8 cellular contexts compared by ENCODE assay signal in genomic region chr10:132446661-132447445, GRCh38. TPM values are rescaled to one million over a fixed set of nuclear protein-coding genes. Genes with fewer than 3 reads are reported as not detected.
DNase-seq lines count a peak whose midpoint lies in the region; ATAC-seq, FAIRE-seq and TF ChIP-seq lines count a peak whose summit lies in the region.

No MANE protein-coding gene starts in this region.

- no peak for TF ChIP-seq POLR2A in H1 (IDR thresholded peaks at IDR 0.05; ENCODE audit: control extremely low read depth in 1 of 2, low read depth in 2 of 2, low read length in 2 of 2)

- H3F3A ChIP-seq in GM23338 (replicated peaks; ENCODE audit: low read depth), result 0 out of 2 replicates have a peak, but pooled peaks cover 8% of the 10 kb centered on the region

- no TSS peak for BruUV-seq in Calu3 (replicated peaks; lab: Mats Ljungman, UMichigan)

- peak; percentile 3; the same call in 1 of the 3 replicates for ATAC-seq in GM23338
- no peak for ATAC-seq in HG03565 (IDR thresholded peaks at IDR 0.05; ENCODE audit: unreplicated experiment)

- H3K9me3 ChIP-seq in H1 (ENCODE audit: insufficient read depth in 2 of 2, low read depth in 1 of 2, low read length in 1 of 2) (no peaks in the 10 kb centered on the region), neutrophil (no peaks in the 10 kb centered on the region)

- no peaks in the 10 kb centered on the region for H4K20me1 ChIP-seq in GM23338 (replicated peaks; ENCODE audit: insufficient read depth)
- peaks cover 0 to 2% of the 10 kb centered on the region in 2 experiments for H4K20me1 ChIP-seq in H1 (replicated peaks in 1 of 2; ENCODE audit: control insufficient read depth in 1 of 2, insufficient read depth in 2 of 2, low read length in 2 of 2)

- POLR2A ChIA-PET in H1 (lab: Charles Lee; ENCODE audit: partially characterized antibody), result interaction anchor here (0.8 to 1.7 kb wide), 6 partner anchors 13 to 42 kb away, joined by 3 to 8 read pairs (median 4); no protein-coding TSS in a partner anchor

- H3K27ac ChIP-seq in GM23338 (ENCODE audit: low read depth) (no peak overlapping the region), H1 (ENCODE audit: low read depth, low read length) (no peak overlapping the region; the same call in 1 of the 2 replicates), neutrophil (peak overlapping the region; percentile 73), urinary bladder (ENCODE audit: low read depth) (peak overlapping the region; percentile 96)

- no peak for FAIRE-seq in H1 (lab: Jason Lieb, UNC)

- peak overlapping the region; percentile 97; the same call in 1 of the 2 replicates for H2BK12ac ChIP-seq in H1 (ENCODE audit: low read depth, low read length)

- peaks cover 3% of the 10 kb centered on the region for H3K9me3 Mint-ChIP-seq in Calu3 (ENCODE audit: low read depth, unreplicated experiment)
- no peaks in the 10 kb centered on the region; the same call in 2 of the 3 replicates for H3K9me3 Mint-ChIP-seq in GM23338

- H3K4me3 ChIP-seq in GM23338 (no peak overlapping the region), H1 (ENCODE audit: extremely low read depth in 1 of 4, insufficient read depth in 2 of 4, low read depth in 3 of 4, low read length in 4 of 4) (no peak overlapping the region), neutrophil (ENCODE audit: low read depth in 1 of 2, low read length in 1 of 2) (peak overlapping the region; percentile 16 to 47), urinary bladder (ENCODE audit: low read depth, low read length) (no peak overlapping the region)

- peak overlapping the region; percentile 27; the same call in 1 of the 2 replicates for H2AK5ac ChIP-seq in H1 (ENCODE audit: low read depth, low read length)

- H2BK120ac ChIP-seq in H1 (replicated peaks; ENCODE audit: low read depth, low read length), result no peak overlapping the region

- H3K9ac ChIP-seq in H1 (replicated peaks in 1 of 4; ENCODE audit: extremely low read depth in 1 of 4, low read depth in 3 of 4, low read length in 3 of 4), result no peak overlapping the region

- no peak overlapping the region for H3K4me3 Mint-ChIP-seq in Calu3 (ENCODE audit: low read depth, unreplicated experiment)
- no peak overlapping the region for H3K4me3 Mint-ChIP-seq in GM23338

- intact Hi-C loops in Calu3 (cut with micrococcal nuclease; ENCODE audit: unreplicated experiment), result loop anchor here (2.0 kb wide), 1 partner anchor 26 kb away; no protein-coding TSS in a partner anchor

- H2BK20ac ChIP-seq in H1 (ENCODE audit: low read length), result peak overlapping the region; percentile 86; the same call in 1 of the 2 replicates

- DNase-seq in Calu3, result peak; percentile 80
- no peak for DNase-seq in GM23338 (ENCODE audit: low spot score)
- DNase-seq in NCI-H2107 (lab: John Stamatoyannopoulos, UW), result peak; percentile 50
- peak; percentile 88 for DNase-seq in activated CD4-positive, alpha-beta T cell treated with anti-CD3 and anti-CD28 coated beads for 48 hours
- no peak for DNase-seq in H1 (ENCODE audit: low read depth in 1 of 2, low spot score in 2 of 2)

- H3K79me2 ChIP-seq in GM23338 (replicated peaks; ENCODE audit: insufficient read depth) (no peaks in the 10 kb centered on the region), H1 (ENCODE audit: control insufficient read depth in 1 of 2, insufficient read depth in 2 of 2, low read length in 2 of 2) (no peaks in the 10 kb centered on the region)

- H3K4me2 ChIP-seq in GM23338 (peak overlapping the region; percentile 20; the same call in 1 of the 2 replicates), H1 (ENCODE audit: insufficient read depth in 1 of 2, low read depth in 2 of 2, low read length in 2 of 2) (no peak overlapping the region)

- 77% methylated on average over 8 of the region's 17 CpGs; no CpG with 5 or more reads in 1 of the 2 experiments for WGBS in H1 (ENCODE audit: extremely low coverage in 1 of 2, insufficient coverage in 1 of 2, insufficient read length in 1 of 2, insufficient replicate concordance in 2 of 2, low coverage in 1 of 2, low lambda C conversion rate in 2 of 2, missing lambda C conversion rate in 1 of 2), 2 experiments
- 55% methylated on average over 17 of the region's 17 CpGs for WGBS in urinary bladder

- H3K36me3 ChIP-seq in GM23338 (ENCODE audit: insufficient read depth), result no peaks in the 10 kb centered on the region
- no peaks in the 10 kb centered on the region for H3K36me3 ChIP-seq in H1 (ENCODE audit: control insufficient read depth in 2 of 4, insufficient read depth in 4 of 4, low read length in 3 of 4)
- H3K36me3 ChIP-seq in neutrophil, result no peaks in the 10 kb centered on the region
- no peaks in the 10 kb centered on the region for H3K36me3 ChIP-seq in urinary bladder (ENCODE audit: insufficient read depth)

- TF ChIP-seq EP300 in H1 (IDR thresholded peaks at IDR 0.05; ENCODE audit: borderline replicate concordance in 1 of 2, low read depth in 2 of 2, low read length in 2 of 2), result no peak

- TF ChIP-seq CTCF in Calu3 (IDR thresholded peaks at IDR 0.05; ENCODE audit: unreplicated experiment) (peak; percentile 58), GM23338 (conservative IDR thresholded peaks at IDR 0.05; ENCODE audit: low read depth in 2 of 2) (peak in 1 of 2 experiments; percentile 16; a peak in 1 of 4 replicates), H1 (IDR thresholded peaks at IDR 0.05; ENCODE audit: control extremely low read depth in 1 of 3, insufficient read depth in 1 of 3, low read depth in 1 of 3, low read length in 3 of 3) (no peak), neutrophil (IDR thresholded peaks at IDR 0.05) (peak; percentile 67)

- H3K27me3 ChIP-seq in GM23338 (ENCODE audit: insufficient read depth) (no peaks in the 10 kb centered on the region), H1 (replicated peaks in 1 of 4; ENCODE audit: control insufficient read depth in 3 of 4, extremely low read depth in 1 of 4, insufficient read depth in 3 of 4, low read length in 3 of 4) (no peaks in the 10 kb centered on the region), neutrophil (no peaks in the 10 kb centered on the region)

- peak overlapping the region; percentile 25 for H4K91ac ChIP-seq in H1 (replicated peaks; ENCODE audit: insufficient read length, low read length)

- no peak overlapping the region for H4K5ac ChIP-seq in H1 (ENCODE audit: insufficient read length, low read depth, low read length)

- no peak overlapping the region for H3K14ac ChIP-seq in H1 (ENCODE audit: insufficient read length)

- H3K9me2 ChIP-seq in GM23338 (ENCODE audit: insufficient read depth), result no peaks in the 10 kb centered on the region

- H3K23me2 ChIP-seq in H1 (ENCODE audit: low read depth, low read length), result peaks cover under 1% of the 10 kb centered on the region; the same call in 1 of the 2 replicates

- peak overlapping the region; percentile 81; the same call in 1 of the 2 replicates for H2BK15ac ChIP-seq in H1 (ENCODE audit: low read length)

- peaks cover 2% of the 10 kb centered on the region for H3K79me1 ChIP-seq in H1 (ENCODE audit: low read depth, low read length)

- H3K36me3 Mint-ChIP-seq in Calu3 (ENCODE audit: insufficient read depth, unreplicated experiment) (no peaks in the 10 kb centered on the region), GM23338 (ENCODE audit: low read depth) (no peaks in the 10 kb centered on the region)

- CTCF ChIA-PET in Calu3 (lab: Charles Lee) (interaction anchor here (0.7 to 1.5 kb wide), 4 partner anchors 25 to 379 kb away, joined by 3 to 5 read pairs (median 4); no protein-coding TSS in a partner anchor), H1 (lab: Charles Lee; ENCODE audit: partially characterized antibody) (interaction anchor here (0.7 to 3.0 kb wide), 11 partner anchors 24 to 96 kb away, joined by 3 to 13 read pairs (median 4); no protein-coding TSS in a partner anchor)

- peak overlapping the region; percentile 81 for H4K8ac ChIP-seq in H1 (ENCODE audit: extremely low read depth, insufficient read depth, low read length)

- peak overlapping the region; percentile 60 for H3K18ac ChIP-seq in H1 (ENCODE audit: extremely low read depth, low read length)

- H3K4ac ChIP-seq in H1 (replicated peaks; ENCODE audit: insufficient read length, low read depth, low read length), result no peak overlapping the region

- H3K4me1 ChIP-seq in GM23338 (ENCODE audit: insufficient read depth), result peaks cover 17% of the 10 kb centered on the region
- peaks cover 3 to 38% (median 27%) of the 10 kb centered on the region in 4 experiments for H3K4me1 ChIP-seq in H1 (replicated peaks in 1 of 4; ENCODE audit: control insufficient read depth in 3 of 4, insufficient read depth in 4 of 4, low read length in 3 of 4)
- H3K4me1 ChIP-seq in neutrophil (ENCODE audit: control insufficient read depth in 1 of 2, insufficient read depth in 1 of 2, low read depth in 1 of 2, low read length in 1 of 2), result peaks cover 58 to 60% of the 10 kb centered on the region in 2 experiments
- no peaks in the 10 kb centered on the region for H3K4me1 ChIP-seq in urinary bladder (ENCODE audit: insufficient read depth)

- H3K27me3 Mint-ChIP-seq in Calu3 (ENCODE audit: unreplicated experiment), result no peaks in the 10 kb centered on the region
- H3K27me3 Mint-ChIP-seq in GM23338 (ENCODE audit: insufficient read depth, low read depth, poor library complexity), result peaks cover 11% of the 10 kb centered on the region

- H3K56ac ChIP-seq in H1 (replicated peaks; ENCODE audit: insufficient read length, low read depth, low read length), result no peak overlapping the region

- H3K4me1 Mint-ChIP-seq in Calu3 (ENCODE audit: low read depth, unreplicated experiment), result peaks cover 21% of the 10 kb centered on the region
- peaks cover 26% of the 10 kb centered on the region for H3K4me1 Mint-ChIP-seq in GM23338

- H2BK5ac ChIP-seq in H1 (ENCODE audit: low read depth, low read length), result peak overlapping the region; percentile 82; the same call in 1 of the 2 replicates

- H2AFZ ChIP-seq in GM23338, result peak overlapping the region; percentile 80
- H2AFZ ChIP-seq in H1 (ENCODE audit: low read length), result no peak overlapping the region

- H3K27ac Mint-ChIP-seq in Calu3 (ENCODE audit: unreplicated experiment) (no peak overlapping the region), GM23338 (no peak overlapping the region)

- no peak overlapping the region for H3K23ac ChIP-seq in H1 (ENCODE audit: insufficient read length)

- no peak for TF ChIP-seq RAD21 in H1 (IDR thresholded peaks at IDR 0.05 in 1 of 2, conservative IDR thresholded peaks at IDR 0.05 in 1 of 2; ENCODE audit: low read depth in 2 of 2, low read length in 2 of 2)

RNA-seq across cellular contexts. Expression of gene PWWP2B, which starts 49.9 kb away (rescaled TPM):
- total RNA-seq in Calu3 (2022), result 12.9 and 15.8 TPM in 2 replicates
- total RNA-seq in GM23338 (2014; rRNA removed; shearing (Covaris generic)), result 8.6 and 12.8 TPM in 2 replicates
- 2.2 and 2.3 TPM in 2 replicates for polyA plus RNA-seq in GM23338 (2016; fragmentation: Nextera tagmentation; extraction: Ambion mirVana)
- 10.8 and 11.0 TPM in 2 replicates for total RNA-seq in H1 (2021; fragmentation: NEBNext Ultra II Directional; extraction: Animal tissue kit (Norgen Biotek cat#: 25700))
- 5.3 and 9.4 TPM in 2 replicates for polyA plus RNA-seq in H1 (2011; rRNA removed)
- 7.2 TPM for polyA plus RNA-seq in H1 (2011; cell fraction: cytosol; rRNA removed)
- 17.0 TPM for polyA plus RNA-seq in H1 (2011; cell fraction: nucleus; rRNA removed)
- polyA plus RNA-seq in H1 (2012, experiment 1 of 2), result 4.8 to 8.4 TPM (median 8.0 TPM) in 4 replicates
- polyA plus RNA-seq in H1 (2012, experiment 2 of 2), result 6.0 TPM
- polyA plus RNA-seq in H1 (2013, experiment 1 of 2), result 6.0 TPM
- 5.5 TPM for polyA plus RNA-seq in H1 (2013, experiment 2 of 2)
- polyA minus RNA-seq in H1 (2011; rRNA and poly(A)+ RNA removed), result 1.2 and 1.4 TPM in 2 replicates
- 5.2 TPM for polyA minus RNA-seq in H1 (2011; cell fraction: cytosol; rRNA and poly(A)+ RNA removed)
- polyA minus RNA-seq in H1 (2011; cell fraction: nucleus; rRNA and poly(A)+ RNA removed), result 7.0 TPM
- 6.8 TPM for total RNA-seq in urinary bladder
- polyA plus RNA-seq in urinary bladder, result 16.6 TPM

Comparison
In these comparisons a context has a peak if more than half of its experiments do, and no peak if none do; other contexts are left out.
1. DNase-seq: peak in Calu3 (single experiment), NCI-H2107 (single experiment) and activated CD4-positive, alpha-beta T cell treated with anti-CD3 and anti-CD28 coated beads for 48 hours (single experiment); none in GM23338 (single experiment) and H1 (0 of 2).
2. CTCF ChIP-seq: peak in Calu3 (single experiment) and neutrophil (single experiment); none in H1 (0 of 3).
3. H3K27ac ChIP-seq: peak in neutrophil (single experiment) and urinary bladder (single experiment); none in GM23338 (single experiment) and H1 (single experiment).
4. H3K4me3 ChIP-seq: peak in neutrophil (2 of 2); none in GM23338 (single experiment), H1 (0 of 4) and urinary bladder (single experiment).